Comparison of ENCODE assay signal across 31 cellular contexts in the genomic region with DNA sequence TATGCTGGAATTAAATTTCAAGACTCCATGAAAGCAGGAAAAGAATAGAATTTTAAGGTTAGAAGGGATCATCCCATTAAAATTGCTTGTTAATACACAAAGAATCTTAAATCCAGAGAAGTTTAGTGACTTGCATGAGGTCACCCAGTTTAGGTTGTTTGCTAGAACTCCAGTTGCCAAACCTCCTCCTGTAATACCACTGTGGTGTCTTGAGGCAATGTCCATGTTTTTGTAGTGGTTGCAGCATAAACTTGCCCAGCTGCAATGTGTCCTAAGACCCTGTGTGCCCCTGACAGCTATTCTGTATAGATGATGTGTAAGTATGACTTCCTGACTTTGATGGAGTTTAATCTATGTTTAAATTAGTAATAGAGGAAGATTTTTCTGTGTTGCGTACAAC. TPM values are rescaled to one million over a fixed set of nuclear protein-coding genes. Genes with fewer than 3 reads are reported as not detected.
DNase-seq lines count a peak whose midpoint lies in the region; ATAC-seq and TF ChIP-seq lines count a peak whose summit lies in the region.
"Had no signal": no experiment of that assay in that cellular context is flagged by ENCODE, and none has a peak within 500 bp of the region (broad histone marks: within the 10 kb centered on the region; RNA-seq: fewer than 3 reads in every experiment).

No MANE protein-coding gene starts in this region.

- H3K27me3 Mint-ChIP-seq in GM23338 (ENCODE audit: insufficient read depth, low read depth, poor library complexity), result peaks cover 9% of the 10 kb centered on the region

- DNase-seq in GM23338 (ENCODE audit: low spot score), result no peak
- DNase-seq in SK-N-MC (ENCODE audit: low read depth, low spot score), result no peak
- DNase-seq in fibroblast of the aortic adventitia (ENCODE audit: low read depth), result peak; percentile 23
- DNase-seq in skeletal muscle cell (ENCODE audit: low read depth), result peak; percentile 73
- no peak for DNase-seq in EL
- DNase-seq: activated CD4-positive, alpha-beta T cell treated with anti-CD3 and anti-CD28 coated beads, Interleukin-2, amount 50 U/mL, for 1 hour; activated naive CD4-positive, alpha-beta T cell; activated T-cell treated with anti-CD3 and anti-CD28 coated beads, Interleukin-2, amount 50 U/mL, for 4 hours; brain microvascular endothelial cell; DMS79; effector CD8-positive, alpha-beta T cell; left cardiac atrium; MM.1S; NCI-H1436; NCI-H2107; NCI-H446 treated with DMSO at 0.1 percent for 48 hours; occipital lobe; Right ventricle myocardium superior; small intestine; stimulated activated CD4-positive, alpha-beta T cell treated with anti-CD3 and anti-CD28 coated beads, Interleukin-2, amount 100 ng/mL, for 24 hours; stomach; tibial artery had no signal

- H3K9ac ChIP-seq in SK-N-MC (ENCODE audit: insufficient read length), result no peak overlapping the region

- no peaks in the 10 kb centered on the region; the same call in 2 of the 3 replicates for H3K9me3 Mint-ChIP-seq in GM23338

- no peaks in the 10 kb centered on the region for H3K9me3 ChIP-seq in SK-N-MC (ENCODE audit: low read depth, low read length)
- H3K9me3 ChIP-seq: tibial artery had no signal

- peaks cover 36% of the 10 kb centered on the region for H3K4me1 ChIP-seq in GM23338 (ENCODE audit: insufficient read depth)
- H3K4me1 ChIP-seq: stomach, tibial artery had no signal

- no peaks in the 10 kb centered on the region for H3K27me3 ChIP-seq in GM23338 (ENCODE audit: insufficient read depth)

- no peak for TF ChIP-seq CTCF in GM23338 (conservative IDR thresholded peaks at IDR 0.05; ENCODE audit: low read depth in 2 of 2)
- no peak for TF ChIP-seq CTCF in fibroblast of the aortic adventitia (IDR thresholded peaks at IDR 0.05; ENCODE audit: insufficient read depth, low read length)

- no peaks in the 10 kb centered on the region for H3F3A ChIP-seq in GM23338 (replicated peaks; ENCODE audit: low read depth)

- H3K4me2 ChIP-seq in GM23338, result peak overlapping the region; percentile 16; the same call in 1 of the 2 replicates

- H3K4me1 Mint-ChIP-seq in GM23338, result peaks cover 55% of the 10 kb centered on the region

- 0 out of 2 replicates have a peak overlapping the region, but pooled peaks have one; percentile 5 for H3K4me3 ChIP-seq in GM23338
- H3K4me3 ChIP-seq in SK-N-MC, result peak overlapping the region; percentile 66
- H3K4me3 ChIP-seq in fibroblast of the aortic adventitia (ENCODE audit: low read depth, low read length), result no peak overlapping the region
- no peak overlapping the region for H3K4me3 ChIP-seq in skeletal muscle cell (ENCODE audit: low read depth, low read length)
- H3K4me3 ChIP-seq: stomach, tibial artery had no signal

- H3K36me3 Mint-ChIP-seq in GM23338 (ENCODE audit: low read depth), result peaks cover 87% of the 10 kb centered on the region
- H3K36me3 Mint-ChIP-seq: CD14-positive monocyte had no signal

- H3K4me3 Mint-ChIP-seq in GM23338, result peak overlapping the region; percentile 45; the same call in 2 of the 3 replicates
- H3K4me3 Mint-ChIP-seq: activated T-cell treated with anti-CD3 and anti-CD28 coated beads, Interleukin-2, amount 50 U/mL, for 4 hours; CD14-positive monocyte had no signal

- H3K36me3 ChIP-seq in GM23338 (ENCODE audit: insufficient read depth) (peaks cover 35% of the 10 kb centered on the region; the same call in 1 of the 2 replicates), SK-N-MC (ENCODE audit: insufficient read depth, low read length) (no peaks in the 10 kb centered on the region)
- H3K36me3 ChIP-seq: brain microvascular endothelial cell, stomach, tibial artery had no signal

- peaks cover 34% of the 10 kb centered on the region for H3K79me2 ChIP-seq in GM23338 (replicated peaks; ENCODE audit: insufficient read depth)

- no peaks in the 10 kb centered on the region for H3K9me2 ChIP-seq in GM23338 (ENCODE audit: insufficient read depth)

- ATAC-seq in GM23338, result no peak
- ATAC-seq in GM21447 (IDR thresholded peaks at IDR 0.05; ENCODE audit: unreplicated experiment), result no peak
- ATAC-seq in HG03457 (IDR thresholded peaks at IDR 0.05; ENCODE audit: unreplicated experiment), result no peak
- ATAC-seq: activated T-cell treated with anti-CD3 and anti-CD28 coated beads, Interleukin-2, amount 50 U/mL, for 4 hours; left cardiac atrium had no signal

- H2AFZ ChIP-seq in GM23338, result no peak overlapping the region

- H4K20me1 ChIP-seq in GM23338 (replicated peaks; ENCODE audit: insufficient read depth), result peaks cover 27% of the 10 kb centered on the region

- H3K27ac ChIP-seq in GM23338 (ENCODE audit: low read depth), result peak overlapping the region; percentile 55
- H3K27ac ChIP-seq in SK-N-MC, result peak overlapping the region; percentile 88
- H3K27ac ChIP-seq: brain microvascular endothelial cell, epithelial cell of prostate, stomach, tibial artery, VCaP had no signal

- peak overlapping the region; percentile 55 for H3K27ac Mint-ChIP-seq in GM23338
- H3K27ac Mint-ChIP-seq: CD14-positive monocyte had no signal

TF ChIP-seq in GM23338, 12 proteins besides CTCF, POLR2A, EP300 and RAD21 (continues in another document):
- TF ChIP-seq, protein P1, sequence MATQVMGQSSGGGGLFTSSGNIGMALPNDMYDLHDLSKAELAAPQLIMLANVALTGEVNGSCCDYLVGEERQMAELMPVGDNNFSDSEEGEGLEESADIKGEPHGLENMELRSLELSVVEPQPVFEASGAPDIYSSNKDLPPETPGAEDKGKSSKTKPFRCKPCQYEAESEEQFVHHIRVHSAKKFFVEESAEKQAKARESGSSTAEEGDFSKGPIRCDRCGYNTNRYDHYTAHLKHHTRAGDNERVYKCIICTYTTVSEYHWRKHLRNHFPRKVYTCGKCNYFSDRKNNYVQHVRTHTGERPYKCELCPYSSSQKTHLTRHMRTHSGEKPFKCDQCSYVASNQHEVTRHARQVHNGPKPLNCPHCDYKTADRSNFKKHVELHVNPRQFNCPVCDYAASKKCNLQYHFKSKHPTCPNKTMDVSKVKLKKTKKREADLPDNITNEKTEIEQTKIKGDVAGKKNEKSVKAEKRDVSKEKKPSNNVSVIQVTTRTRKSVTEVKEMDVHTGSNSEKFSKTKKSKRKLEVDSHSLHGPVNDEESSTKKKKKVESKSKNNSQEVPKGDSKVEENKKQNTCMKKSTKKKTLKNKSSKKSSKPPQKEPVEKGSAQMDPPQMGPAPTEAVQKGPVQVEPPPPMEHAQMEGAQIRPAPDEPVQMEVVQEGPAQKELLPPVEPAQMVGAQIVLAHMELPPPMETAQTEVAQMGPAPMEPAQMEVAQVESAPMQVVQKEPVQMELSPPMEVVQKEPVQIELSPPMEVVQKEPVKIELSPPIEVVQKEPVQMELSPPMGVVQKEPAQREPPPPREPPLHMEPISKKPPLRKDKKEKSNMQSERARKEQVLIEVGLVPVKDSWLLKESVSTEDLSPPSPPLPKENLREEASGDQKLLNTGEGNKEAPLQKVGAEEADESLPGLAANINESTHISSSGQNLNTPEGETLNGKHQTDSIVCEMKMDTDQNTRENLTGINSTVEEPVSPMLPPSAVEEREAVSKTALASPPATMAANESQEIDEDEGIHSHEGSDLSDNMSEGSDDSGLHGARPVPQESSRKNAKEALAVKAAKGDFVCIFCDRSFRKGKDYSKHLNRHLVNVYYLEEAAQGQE (IDR thresholded peaks at IDR 0.05; ENCODE audit: unreplicated experiment), result no peak

RNA-seq across cellular contexts. Expression of a gene that starts 6.3 kb away (rescaled TPM):
- total RNA-seq in GM23338 (2014; rRNA removed; shearing (Covaris generic)), result 214 and 219 TPM in 2 replicates
- polyA plus RNA-seq in GM23338 (2016; fragmentation: Nextera tagmentation; extraction: Ambion mirVana), result 286 and 295 TPM in 2 replicates
- 0.27 and 1.8 TPM in 2 replicates for total RNA-seq in fibroblast of the aortic adventitia (ENCODE audit: low replicate concordance)
- total RNA-seq: HT1080; OCI-LY7; pulmonary artery endothelial cell; Right ventricle myocardium superior; T-helper 2 cell treated with Interferon-gamma antibody and Interleukin-4, amounts not matched to agents 100 ng/mL and 5 ng/mL, for 36 hours had no signal
- polyA plus RNA-seq: CD14-positive monocyte had no signal

RNA-seq across cellular contexts. Expression of a gene that starts 22.7 kb away (rescaled TPM):
- 4.7 and 14.9 TPM in 2 replicates for total RNA-seq in GM23338 (2014; rRNA removed; shearing (Covaris generic))
- 4.8 and 4.9 TPM in 2 replicates for polyA plus RNA-seq in GM23338 (2016; fragmentation: Nextera tagmentation; extraction: Ambion mirVana)
- not detected in 2 replicates for total RNA-seq in fibroblast of the aortic adventitia (ENCODE audit: low replicate concordance)
- total RNA-seq: HT1080; pulmonary artery endothelial cell; T-helper 2 cell treated with Interferon-gamma antibody and Interleukin-4, amounts not matched to agents 100 ng/mL and 5 ng/mL, for 36 hours had no signal
- polyA plus RNA-seq: stomach had no signal

Comparison
In these comparisons a context has a peak if more than half of its experiments do, and no peak if none do; other contexts are left out.
1. DNase-seq: peak in fibroblast of the aortic adventitia (single experiment) and skeletal muscle cell (single experiment); none in GM23338 (single experiment), SK-N-MC (single experiment) and EL (single experiment).
2. H3K4me3 ChIP-seq: peak in GM23338 (single experiment) and SK-N-MC (single experiment); none in fibroblast of the aortic adventitia (single experiment) and skeletal muscle cell (single experiment).
3. RNA of a gene that starts 6.3 kb away (total RNA-seq): 214 to 219 TPM in GM23338; 0.27 to 1.8 TPM in fibroblast of the aortic adventitia; every median in the first group is over 10 times any median in the second.